Comparison of ENCODE assay signal across 17 cellular contexts in genomic region chr14:64417042-64417770, GRCh38. TPM values are rescaled to one million over a fixed set of nuclear protein-coding genes. Genes with fewer than 3 reads are reported as not detected.
DNase-seq lines count a peak whose midpoint lies in the region; ATAC-seq and TF ChIP-seq lines count a peak whose summit lies in the region.
"Had no signal": no experiment of that assay in that cellular context is flagged by ENCODE, and none has a peak within 500 bp of the region (broad histone marks: within the 10 kb centered on the region; RNA-seq: fewer than 3 reads in every experiment).

No MANE protein-coding gene starts in this region.

- H3K4me3 Mint-ChIP-seq in activated T-helper 2 cell treated with anti-CD3 and anti-CD28 coated beads, Interferon-gamma antibody, Interleukin-2, Interleukin-4, amounts not matched to agents 10 μg/mL and 5 μg/mL and 100 μg/mL, durations not matched to agents 14 hours and 24 hours and 36 hours (ENCODE audit: low read depth), result no peak overlapping the region
- H3K4me3 Mint-ChIP-seq: activated B cell treated with CpG ODN at 0.5 μM for 24 hours, naive B cell had no signal

- peak overlapping the region; percentile 65 for H3K27ac Mint-ChIP-seq in activated T-helper 2 cell treated with anti-CD3 and anti-CD28 coated beads, Interferon-gamma antibody, Interleukin-2, Interleukin-4, amounts not matched to agents 10 μg/mL and 5 μg/mL and 100 μg/mL, durations not matched to agents 14 hours and 24 hours and 36 hours
- H3K27ac Mint-ChIP-seq: activated B cell treated with CpG ODN at 0.5 μM for 24 hours had no signal

- H3K79me2 ChIP-seq in Karpas-422 (ENCODE audit: low read length), result 0 out of 2 replicates have a peak, but pooled peaks cover 7% of the 10 kb centered on the region

- no peaks in the 10 kb centered on the region for H3K27me3 ChIP-seq in Karpas-422 (ENCODE audit: low read length)
- H3K27me3 ChIP-seq: BLaER1 had no signal

- DNase-seq in CD1c-positive myeloid dendritic cell (ENCODE audit: extremely low spot score) (peak; percentile 84), foreskin fibroblast (peak; percentile 47 to 50), iPS-NIHi7 (ENCODE audit: extremely low spot score) (no peak), Karpas-422 (no peak)
- DNase-seq in activated T-helper 2 cell treated with anti-CD3 and anti-CD28 coated beads, Interferon-gamma antibody, Interleukin-2, Interleukin-4, amounts not matched to agents 10 μg/mL and 5 μg/mL and 100 μg/mL, durations not matched to agents 14 hours and 24 hours and 36 hours (ENCODE audit: low spot score), result no peak
- DNase-seq: activated B cell treated with CpG ODN at 0.5 μM for 24 hours; activated T-cell treated with anti-CD3 and anti-CD28 coated beads, Interleukin-2, amount 50 U/mL, for 1 hour; DND-41; effector CD8-positive, alpha-beta T cell; naive B cell; NCI-H1092; right cardiac atrium; stimulated activated CD4-positive, alpha-beta T cell treated with anti-CD3 and anti-CD28 coated beads, Interleukin-4, amount 100 ng/mL, for 1 hour had no signal

- H3K4me1 ChIP-seq in HEK293 (ENCODE audit: control insufficient read depth, insufficient read depth, low read length) (no peaks in the 10 kb centered on the region), Karpas-422 (ENCODE audit: low read length) (no peaks in the 10 kb centered on the region)
- H3K4me1 ChIP-seq: BLaER1 had no signal

- CTCF ChIA-PET in HEK293 (lab: Yijun Ruan, JAX), result interaction anchor here (0.8 to 8.7 kb wide), 2 partner anchors 14 to 15 kb away, joined by 4 to 88 read pairs; no protein-coding TSS in a partner anchor

- no peaks in the 10 kb centered on the region for H4K20me1 ChIP-seq in Karpas-422 (ENCODE audit: insufficient read depth, low read depth, low read length)
- H4K20me1 ChIP-seq: BLaER1 had no signal

- ATAC-seq in GM18498 (IDR thresholded peaks at IDR 0.05; ENCODE audit: unreplicated experiment), result no peak
- no peak for ATAC-seq in GM19452 (IDR thresholded peaks at IDR 0.05; ENCODE audit: unreplicated experiment)

- POLR2A ChIA-PET in HEK293 (lab: Yijun Ruan, JAX), result no interaction called here

- no peak overlapping the region for H3K9ac ChIP-seq in Karpas-422 (ENCODE audit: low read length)
- H3K9ac ChIP-seq: BLaER1 had no signal

- TF ChIP-seq CTCF in HEK293 (tag by site-specific recombination; IDR thresholded peaks at IDR 0.05), result no peak
- no peak for TF ChIP-seq CTCF in foreskin fibroblast (IDR thresholded peaks at IDR 0.05; ENCODE audit: low read depth, low read length)

- peaks cover 72 to 87% of the 10 kb centered on the region in 2 experiments for H3K36me3 ChIP-seq in HEK293 (ENCODE audit: control insufficient read depth in 2 of 2, insufficient read depth in 1 of 2, low read length in 2 of 2)
- peaks cover 63% of the 10 kb centered on the region for H3K36me3 ChIP-seq in Karpas-422 (ENCODE audit: insufficient read depth, low read length)

- H3K4me3 ChIP-seq in HEK293 (ENCODE audit: low read depth, low read length) (no peak overlapping the region), foreskin fibroblast (ENCODE audit: low read depth in 1 of 2, low read length in 2 of 2) (no peak overlapping the region), Karpas-422 (ENCODE audit: low read length) (no peak overlapping the region)
- H3K4me3 ChIP-seq: BLaER1 had no signal

- H3K27ac ChIP-seq in HEK293 (ENCODE audit: extremely low read depth, low read depth, low read length), result no peak overlapping the region
- H3K27ac ChIP-seq in Karpas-422 (ENCODE audit: low read length), result no peak overlapping the region
- H3K27ac ChIP-seq: BLaER1 had no signal

- no peaks in the 10 kb centered on the region for H3K9me3 Mint-ChIP-seq in activated T-helper 2 cell treated with anti-CD3 and anti-CD28 coated beads, Interferon-gamma antibody, Interleukin-2, Interleukin-4, amounts not matched to agents 10 μg/mL and 5 μg/mL and 100 μg/mL, durations not matched to agents 14 hours and 24 hours and 36 hours
- H3K9me3 Mint-ChIP-seq: activated B cell treated with CpG ODN at 0.5 μM for 24 hours, naive B cell had no signal

- intact Hi-C loops in activated T-helper 2 cell treated with anti-CD3 and anti-CD28 coated beads, Interferon-gamma antibody, Interleukin-2, Interleukin-4, amounts not matched to agents 10 μg/mL and 5 μg/mL and 100 μg/mL, durations not matched to agents 14 hours and 24 hours and 36 hours (cut with micrococcal nuclease), result no loop called here

- H3K36me3 Mint-ChIP-seq in activated T-helper 2 cell treated with anti-CD3 and anti-CD28 coated beads, Interferon-gamma antibody, Interleukin-2, Interleukin-4, amounts not matched to agents 10 μg/mL and 5 μg/mL and 100 μg/mL, durations not matched to agents 14 hours and 24 hours and 36 hours (ENCODE audit: low read depth), result peaks cover 82% of the 10 kb centered on the region

- no peaks in the 10 kb centered on the region for H3K9me3 ChIP-seq in HEK293 (ENCODE audit: control insufficient read depth, insufficient read depth, low read depth, low read length)
- H3K9me3 ChIP-seq in Karpas-422 (ENCODE audit: low read length), result no peaks in the 10 kb centered on the region
- H3K9me3 ChIP-seq: BLaER1 had no signal

- H3K27me3 Mint-ChIP-seq in activated T-helper 2 cell treated with anti-CD3 and anti-CD28 coated beads, Interferon-gamma antibody, Interleukin-2, Interleukin-4, amounts not matched to agents 10 μg/mL and 5 μg/mL and 100 μg/mL, durations not matched to agents 14 hours and 24 hours and 36 hours (ENCODE audit: low read depth), result no peaks in the 10 kb centered on the region
- H3K27me3 Mint-ChIP-seq: activated B cell treated with CpG ODN at 0.5 μM for 24 hours, naive B cell had no signal

- H2AFZ ChIP-seq in Karpas-422 (ENCODE audit: low read length), result no peak overlapping the region

- H3K4me1 Mint-ChIP-seq in activated T-helper 2 cell treated with anti-CD3 and anti-CD28 coated beads, Interferon-gamma antibody, Interleukin-2, Interleukin-4, amounts not matched to agents 10 μg/mL and 5 μg/mL and 100 μg/mL, durations not matched to agents 14 hours and 24 hours and 36 hours (ENCODE audit: low read depth), result peaks cover 42% of the 10 kb centered on the region
- H3K4me1 Mint-ChIP-seq: activated B cell treated with CpG ODN at 0.5 μM for 24 hours, naive B cell had no signal

- H3K9me2 ChIP-seq in Karpas-422 (replicated peaks; ENCODE audit: insufficient read depth, low read length), result no peaks in the 10 kb centered on the region

- H3K4me2 ChIP-seq in Karpas-422 (ENCODE audit: low read depth, low read length, poor library complexity, severe bottlenecking), result no peak overlapping the region
- H3K4me2 ChIP-seq: BLaER1 had no signal

TF ChIP-seq in HEK293, 187 proteins besides CTCF, POLR2A, EP300 and RAD21 (continues in another document):
- no peak for TF ChIP-seq PATZ1 (tag by site-specific recombination; IDR thresholded peaks at IDR 0.05)
- TF ChIP-seq ZNF610 (tag by site-specific recombination; IDR thresholded peaks at IDR 0.05; ENCODE audit: borderline replicate concordance), result no peak
- TF ChIP-seq ZNF76 (tag by site-specific recombination; IDR thresholded peaks at IDR 0.05; ENCODE audit: borderline replicate concordance, low read depth), result no peak
- TF ChIP-seq GFI1B (tag by site-specific recombination; IDR thresholded peaks at IDR 0.05), result no peak
- TF ChIP-seq EGR2 (tag by site-specific recombination; IDR thresholded peaks at IDR 0.05; ENCODE audit: low read depth), result peak; percentile 60
- TF ChIP-seq ZFHX2 (tag by site-specific recombination; conservative IDR thresholded peaks at IDR 0.05), result peak; percentile 25; the same call in 1 of the 2 replicates
- TF ChIP-seq ZNF174 (tag by site-specific recombination; IDR thresholded peaks at IDR 0.05), result no peak
- TF ChIP-seq, protein P1, sequence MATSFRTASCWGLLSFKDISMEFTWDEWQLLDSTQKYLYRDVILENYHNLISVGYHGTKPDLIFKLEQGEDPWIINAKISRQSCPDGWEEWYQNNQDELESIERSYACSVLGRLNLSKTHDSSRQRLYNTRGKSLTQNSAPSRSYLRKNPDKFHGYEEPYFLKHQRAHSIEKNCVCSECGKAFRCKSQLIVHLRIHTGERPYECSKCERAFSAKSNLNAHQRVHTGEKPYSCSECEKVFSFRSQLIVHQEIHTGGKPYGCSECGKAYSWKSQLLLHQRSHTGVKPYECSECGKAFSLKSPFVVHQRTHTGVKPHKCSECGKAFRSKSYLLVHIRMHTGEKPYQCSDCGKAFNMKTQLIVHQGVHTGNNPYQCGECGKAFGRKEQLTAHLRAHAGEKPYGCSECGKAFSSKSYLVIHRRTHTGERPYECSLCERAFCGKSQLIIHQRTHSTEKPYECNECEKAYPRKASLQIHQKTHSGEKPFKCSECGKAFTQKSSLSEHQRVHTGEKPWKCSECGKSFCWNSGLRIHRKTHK (tag by site-specific recombination; IDR thresholded peaks at IDR 0.05), result no peak

RNA-seq across cellular contexts. Expression of gene MTHFD1, which starts 29.1 kb away (rescaled TPM):
- 291 and 309 TPM in 2 replicates for total RNA-seq in activated T-helper 2 cell treated with anti-CD3 and anti-CD28 coated beads, Interferon-gamma antibody, Interleukin-2, Interleukin-4, amounts not matched to agents 10 μg/mL and 5 μg/mL and 100 μg/mL, durations not matched to agents 14 hours and 24 hours and 36 hours
- 59.7 and 62.4 TPM in 2 replicates for total RNA-seq in Karpas-422 (2014; rRNA removed; shearing (Covaris generic); ENCODE audit: low replicate concordance)

RNA-seq across cellular contexts. Expression of gene AKAP5, which starts 48.1 kb away (rescaled TPM):
- 2.3 and 2.5 TPM in 2 replicates for total RNA-seq in activated T-helper 2 cell treated with anti-CD3 and anti-CD28 coated beads, Interferon-gamma antibody, Interleukin-2, Interleukin-4, amounts not matched to agents 10 μg/mL and 5 μg/mL and 100 μg/mL, durations not matched to agents 14 hours and 24 hours and 36 hours
- total RNA-seq in Karpas-422 (2014; rRNA removed; shearing (Covaris generic); ENCODE audit: low replicate concordance), result 0.22 and 0.56 TPM in 2 replicates

Comparison
In these comparisons a context has a peak if more than half of its experiments do, and no peak if none do; other contexts are left out.
1. DNase-seq: peak in CD1c-positive myeloid dendritic cell (single experiment) and foreskin fibroblast (2 of 2); none in activated T-helper 2 cell treated with anti-CD3 and anti-CD28 coated beads, Interferon-gamma antibody, Interleukin-2, Interleukin-4, amounts not matched to agents 10 μg/mL and 5 μg/mL and 100 μg/mL, durations not matched to agents 14 hours and 24 hours and 36 hours (single experiment), iPS-NIHi7 (single experiment) and Karpas-422 (single experiment).